1 cellular context compared by ENCODE assay signal in genomic region chr6:137550527-137550926, GRCh38.
TF ChIP-seq lines count a peak whose summit lies in the region.

No MANE protein-coding gene starts in this region.

TF ChIP-seq in GM23338, 12 proteins besides CTCF, POLR2A, EP300 and RAD21 (continued from another document):
- TF ChIP-seq ZNF462 (CRISPR knock-in tag; IDR thresholded peaks at IDR 0.05) (no peak), ZNF114 (CRISPR knock-in tag; IDR thresholded peaks at IDR 0.05) (no peak), REST (IDR thresholded peaks at IDR 0.05; ENCODE audit: unreplicated experiment) (no peak)
